In the genomic region with DNA sequence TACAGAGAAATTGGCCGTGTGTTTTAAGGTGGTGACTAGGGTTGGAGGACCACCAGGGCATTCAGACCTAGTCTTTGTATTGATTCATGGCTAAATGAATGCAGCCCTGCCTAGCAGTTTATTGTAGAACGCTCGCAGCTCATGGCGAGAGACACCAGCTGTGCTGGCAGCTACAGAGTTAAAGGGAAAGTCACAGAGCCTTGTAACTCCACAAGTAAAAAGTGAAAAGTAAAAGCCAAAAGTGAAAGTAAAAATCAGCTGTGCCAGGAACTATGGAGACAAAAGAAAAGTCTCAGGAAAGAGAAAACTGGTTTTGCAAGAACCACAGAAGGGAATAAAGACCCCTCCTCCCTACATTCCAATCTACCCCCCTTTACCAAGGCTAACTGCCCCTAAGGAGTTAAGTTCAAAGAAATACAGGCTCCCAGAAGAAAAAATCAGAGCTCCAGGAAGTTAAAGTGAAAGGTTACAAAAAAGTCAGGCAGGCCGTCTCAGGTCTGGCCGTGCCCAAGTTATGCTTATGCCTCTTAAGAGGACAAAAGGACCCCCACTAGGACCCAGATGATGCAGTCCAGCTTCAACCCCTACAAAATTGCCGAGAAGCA, we compare ENCODE assay signal across 8 cellular contexts. TPM values are rescaled to one million over a fixed set of nuclear protein-coding genes. Genes with fewer than 3 reads are reported as not detected.
DNase-seq lines count a peak whose midpoint lies in the region; ATAC-seq, FAIRE-seq and TF ChIP-seq lines count a peak whose summit lies in the region.

No MANE protein-coding gene starts in this region.

- intact Hi-C loops in colonic mucosa (cut with DNase I) = no loop called here
- intact Hi-C loops in HepG2 (cut with micrococcal nuclease; ENCODE audit: unreplicated experiment) = no loop called here
- intact Hi-C loops in posterior cingulate gyrus (cut with DNase I) = no loop called here

- ATAC-seq in HepG2 (peak; percentile 50), thoracic aorta (ENCODE audit: insufficient number of reproducible peaks, low FRiP score, low read depth) (no peak)

- TF ChIP-seq CTCF in colonic mucosa (IDR thresholded peaks at IDR 0.05) (no peak), HepG2 (CRISPR knock-in tag; IDR thresholded peaks at IDR 0.05) (no peak), thoracic aorta (IDR thresholded peaks at IDR 0.05) (no peak)

- no peak for TF ChIP-seq RAD21 in HepG2 (CRISPR knock-in tag; IDR thresholded peaks at IDR 0.05)

- BruUV-seq in HepG2 (replicated peaks; lab: Mats Ljungman, UMichigan) = no TSS peak

- no peaks in the 10 kb centered on the region for H4K20me1 ChIP-seq in HepG2 (ENCODE audit: insufficient read depth, low read length)

- H3K9ac ChIP-seq in colonic mucosa (ENCODE audit: low read depth in 2 of 2, low read length in 2 of 2) = peak overlapping the region; percentile 64 to 68
- peak overlapping the region; percentile 56 for H3K9ac ChIP-seq in HepG2 (ENCODE audit: insufficient read depth, low read depth, low read length)

- H3K79me2 ChIP-seq in HepG2 (ENCODE audit: insufficient read depth, low read length) = no peaks in the 10 kb centered on the region

- H3K4me2 ChIP-seq in HepG2 (ENCODE audit: low read depth, low read length) = peak overlapping the region; percentile 91

- H3K4me1 ChIP-seq in colonic mucosa = no peaks in the 10 kb centered on the region
- H3K4me1 ChIP-seq in HepG2 (ENCODE audit: insufficient read depth, low read length) = peaks cover 27% of the 10 kb centered on the region
- H3K4me1 ChIP-seq in thoracic aorta (ENCODE audit: control insufficient read depth in 1 of 2, low read depth in 2 of 2) = peaks cover 6 to 17% of the 10 kb centered on the region in 2 donors

- H3K27ac ChIP-seq in colonic mucosa (peak overlapping the region; percentile 75), HepG2 (ENCODE audit: extremely low read length, insufficient read depth, low read length) (no peak overlapping the region), thoracic aorta (peak overlapping the region; percentile 68 to 74)

- DNase-seq in SIG-M5 treated with dmso at 0.1 percent for 504 hours (lab: John Stamatoyannopoulos, UW; ENCODE audit: unreplicated experiment) (peak; percentile 43), SIG-M5 (lab: John Stamatoyannopoulos, UW) (no peak), NCI-H69 (lab: John Stamatoyannopoulos, UW) (peak; percentile 8), colonic mucosa (peak; percentile 46), HepG2 (ENCODE audit: low spot score) (peak; percentile 23), thoracic aorta (ENCODE audit: low spot score) (no peak), posterior cingulate gyrus (no peak)
- DNase-seq in NK-92 treated with Interleukin-12 subunit alpha and Interleukin-12 subunit beta, amount 100 ng/mL, for 24 hours (lab: John Stamatoyannopoulos, UW) = no peak

- TF ChIP-seq POLR2A in HepG2 (IDR thresholded peaks at IDR 0.05; ENCODE audit: insufficient read depth in 1 of 2, low read depth in 2 of 2, low read length in 2 of 2) = no peak

- TF ChIP-seq EP300 in HepG2 (IDR thresholded peaks at IDR 0.05; ENCODE audit: low read depth in 2 of 2, low read length in 2 of 2) = no peak
- no peak for TF ChIP-seq EP300 in HepG2 (CRISPR knock-in tag; IDR thresholded peaks at IDR 0.05; ENCODE audit: borderline replicate concordance)

- H2AFZ ChIP-seq in HepG2 (ENCODE audit: low read length) = peak overlapping the region; percentile 93

- FAIRE-seq in HepG2 (lab: Jason Lieb, UNC) = no peak

- H3K36me3 ChIP-seq in colonic mucosa = no peaks in the 10 kb centered on the region
- no peaks in the 10 kb centered on the region for H3K36me3 ChIP-seq in HepG2 (replicated peaks in 1 of 2; ENCODE audit: control insufficient read depth in 1 of 2, insufficient read depth in 2 of 2, low read length in 2 of 2)
- H3K36me3 ChIP-seq in thoracic aorta = no peaks in the 10 kb centered on the region

- POLR2A ChIA-PET in HepG2 (lab: Yijun Ruan, JAX) = interaction anchor here (0.7 to 4.0 kb wide), 4 partner anchors 10 to 421 kb away, joined by 3 to 32 read pairs (median 4); partner anchors contain the start of genes ASXL2, HADHA, HADHB and SELENOI

- CTCF ChIA-PET in HepG2 (lab: Yijun Ruan, JAX; ENCODE audit: low intra/inter-chr PET ratio, low total read pairs) = no interaction called here

- in situ Hi-C loops in HepG2 (cut with HindIII; ENCODE audit: extremely low pct_ligation_motif_present, low pct_unique_long_range_greater_than_20kb) = no loop called here

- 2% methylated on average over 7 of the region's 7 CpGs for WGBS in HepG2 (ENCODE audit: low lambda C conversion rate)

- H3K4me3 ChIP-seq in colonic mucosa = peak overlapping the region; percentile 43
- peak overlapping the region; percentile 65 to 81 (median 73) for H3K4me3 ChIP-seq in HepG2 (replicated peaks in 1 of 3; ENCODE audit: insufficient read depth in 1 of 3, low read depth in 2 of 3, low read length in 3 of 3)
- peak overlapping the region; percentile 82 for H3K4me3 ChIP-seq in thoracic aorta

- no peaks in the 10 kb centered on the region for H3K27me3 ChIP-seq in colonic mucosa
- peaks cover 2 to 38% of the 10 kb centered on the region in 2 experiments; a peak in 4 of 5 replicates for H3K27me3 ChIP-seq in HepG2 (ENCODE audit: control insufficient read depth in 1 of 2, insufficient read depth in 2 of 2, low read length in 2 of 2)
- H3K27me3 ChIP-seq in thoracic aorta (replicated peaks; ENCODE audit: insufficient read depth) = no peaks in the 10 kb centered on the region

- H3K9me3 ChIP-seq in colonic mucosa (no peaks in the 10 kb centered on the region), HepG2 (ENCODE audit: low read length) (no peaks in the 10 kb centered on the region), thoracic aorta (no peaks in the 10 kb centered on the region)

RNA-seq across cellular contexts. Expression of gene SELENOI, which starts 46.4 kb away (rescaled TPM):
- total RNA-seq in colonic mucosa (10 to 100 TPM; 41.5 to 42.2 TPM), HepG2 (2016; rRNA removed; fragmentation: Illumina TruSeq; extraction: Trizol) (60.3 and 66.0 TPM in 2 replicates), thoracic aorta (10 to 100 TPM in 1 of 2 donors, 1 to 10 TPM in 1; 7.0 to 11.8 TPM)
- total RNA-seq in HepG2 (2016; cell fraction: cytosol; rRNA removed; fragmentation: Illumina TruSeq; extraction: Trizol; ENCODE audit: low read depth) = 53.2 and 61.0 TPM in 2 replicates
- total RNA-seq in HepG2 (2016; cell fraction: insoluble cytoplasmic fraction; rRNA removed; fragmentation: Illumina TruSeq; extraction: Trizol) = 59.1 and 65.9 TPM in 2 replicates
- total RNA-seq in HepG2 (2016; cell fraction: membrane; rRNA removed; fragmentation: Illumina TruSeq; extraction: Trizol) = 17.7 and 19.5 TPM in 2 replicates
- 79.5 and 91.4 TPM in 2 replicates for total RNA-seq in HepG2 (2016; cell fraction: nucleus; rRNA removed; fragmentation: Illumina TruSeq; extraction: Trizol)
- 26.2 and 27.7 TPM in 2 replicates for polyA plus RNA-seq in HepG2 (2011; rRNA removed)
- 23.3 and 35.2 TPM in 2 replicates for polyA plus RNA-seq in HepG2 (2011; cell fraction: cytosol; rRNA removed)
- polyA plus RNA-seq in HepG2 (2011; cell fraction: nucleus; rRNA removed) = 15.9 and 18.6 TPM in 2 replicates
- 33.8 and 36.9 TPM in 2 replicates for polyA plus RNA-seq in HepG2 (2012)
- 1.9 and 2.2 TPM in 2 replicates for polyA plus RNA-seq in HepG2 (2016; cell fraction: cytosol; fragmentation: Illumina TruSeq; extraction: Trizol; ENCODE audit: low read depth)
- polyA plus RNA-seq in HepG2 (2016; cell fraction: insoluble cytoplasmic fraction; fragmentation: Illumina TruSeq; extraction: Trizol; ENCODE audit: low read depth) = 20.1 and 21.1 TPM in 2 replicates
- 3.3 and 5.0 TPM in 2 replicates for polyA plus RNA-seq in HepG2 (2016; cell fraction: membrane; fragmentation: Illumina TruSeq; extraction: Trizol; ENCODE audit: low read depth)
- 53.9 and 54.9 TPM in 2 replicates for polyA plus RNA-seq in HepG2 (2016; cell fraction: nucleus; fragmentation: Illumina TruSeq; extraction: Trizol; ENCODE audit: insufficient read depth, low read depth)
- 296 and 353 TPM in 2 replicates for polyA minus RNA-seq in HepG2 (2011; rRNA and poly(A)+ RNA removed; ENCODE audit: low replicate concordance)
- 42.8 and 47.8 TPM in 2 replicates for polyA minus RNA-seq in HepG2 (2011; cell fraction: cytosol; rRNA and poly(A)+ RNA removed)
- polyA minus RNA-seq in HepG2 (2011; cell fraction: nucleus; rRNA and poly(A)+ RNA removed) = 103 and 112 TPM in 2 replicates

RNA-seq across cellular contexts. Expression of gene ADGRF3, which starts 47.0 kb away (rescaled TPM):
- under 1 TPM; 0.16 to 0.20 TPM for total RNA-seq in colonic mucosa
- 0.14 and 0.40 TPM in 2 replicates for total RNA-seq in HepG2 (2016; rRNA removed; fragmentation: Illumina TruSeq; extraction: Trizol)
- not detected in 2 replicates for total RNA-seq in HepG2 (2016; cell fraction: cytosol; rRNA removed; fragmentation: Illumina TruSeq; extraction: Trizol; ENCODE audit: low read depth)
- 0.06 and 0.19 TPM in 2 replicates for total RNA-seq in HepG2 (2016; cell fraction: insoluble cytoplasmic fraction; rRNA removed; fragmentation: Illumina TruSeq; extraction: Trizol)
- 0.17 and 0.34 TPM in 2 replicates for total RNA-seq in HepG2 (2016; cell fraction: membrane; rRNA removed; fragmentation: Illumina TruSeq; extraction: Trizol)
- 0.37 and 0.41 TPM in 2 replicates for total RNA-seq in HepG2 (2016; cell fraction: nucleus; rRNA removed; fragmentation: Illumina TruSeq; extraction: Trizol)
- 1.5 TPM in 2 replicates for polyA plus RNA-seq in HepG2 (2011; rRNA removed)
- polyA plus RNA-seq in HepG2 (2011; cell fraction: cytosol; rRNA removed) = 0.45 and 0.46 TPM in 2 replicates
- polyA plus RNA-seq in HepG2 (2011; cell fraction: nucleus; rRNA removed) = 6.4 and 6.8 TPM in 2 replicates
- polyA plus RNA-seq in HepG2 (2012) = 1.1 and 1.5 TPM in 2 replicates
- not detected in 2 replicates for polyA plus RNA-seq in HepG2 (2016; cell fraction: cytosol; fragmentation: Illumina TruSeq; extraction: Trizol; ENCODE audit: low read depth)
- 0.13 and 0.63 TPM in 2 replicates for polyA plus RNA-seq in HepG2 (2016; cell fraction: insoluble cytoplasmic fraction; fragmentation: Illumina TruSeq; extraction: Trizol; ENCODE audit: low read depth)
- polyA plus RNA-seq in HepG2 (2016; cell fraction: membrane; fragmentation: Illumina TruSeq; extraction: Trizol; ENCODE audit: low read depth) = 0.09 and 0.24 TPM in 2 replicates
- polyA plus RNA-seq in HepG2 (2016; cell fraction: nucleus; fragmentation: Illumina TruSeq; extraction: Trizol; ENCODE audit: insufficient read depth, low read depth) = 0.79 and 0.93 TPM in 2 replicates
- polyA minus RNA-seq in HepG2 (2011; rRNA and poly(A)+ RNA removed; ENCODE audit: low replicate concordance) = 0.98 and 2.5 TPM in 2 replicates
- 0.59 TPM in 1 of 2 replicates, not detected in the other for polyA minus RNA-seq in HepG2 (2011; cell fraction: cytosol; rRNA and poly(A)+ RNA removed)
- 0.90 and 1.4 TPM in 2 replicates for polyA minus RNA-seq in HepG2 (2011; cell fraction: nucleus; rRNA and poly(A)+ RNA removed)
- under 1 TPM in 1 of 2 donors, not detected in 1; 0.68 TPM for total RNA-seq in thoracic aorta

RNA-seq across cellular contexts. Expression of gene HADHB, which starts 54.9 kb away (rescaled TPM):
- total RNA-seq in colonic mucosa (100 to 1,000 TPM; 105 to 160 TPM), HepG2 (2016; rRNA removed; fragmentation: Illumina TruSeq; extraction: Trizol) (238 and 304 TPM in 2 replicates), thoracic aorta (10 to 100 TPM; 50.2 to 56.4 TPM)
- 27.8 and 28.9 TPM in 2 replicates for total RNA-seq in HepG2 (2016; cell fraction: cytosol; rRNA removed; fragmentation: Illumina TruSeq; extraction: Trizol; ENCODE audit: low read depth)
- 239 and 297 TPM in 2 replicates for total RNA-seq in HepG2 (2016; cell fraction: insoluble cytoplasmic fraction; rRNA removed; fragmentation: Illumina TruSeq; extraction: Trizol)
- total RNA-seq in HepG2 (2016; cell fraction: membrane; rRNA removed; fragmentation: Illumina TruSeq; extraction: Trizol) = 45.3 and 49.2 TPM in 2 replicates
- total RNA-seq in HepG2 (2016; cell fraction: nucleus; rRNA removed; fragmentation: Illumina TruSeq; extraction: Trizol) = 107 and 123 TPM in 2 replicates
- polyA plus RNA-seq in HepG2 (2011; rRNA removed) = 97.1 and 112 TPM in 2 replicates
- 101 and 128 TPM in 2 replicates for polyA plus RNA-seq in HepG2 (2011; cell fraction: cytosol; rRNA removed)
- polyA plus RNA-seq in HepG2 (2011; cell fraction: nucleus; rRNA removed) = 35.3 and 43.0 TPM in 2 replicates
- 78.1 and 124 TPM in 2 replicates for polyA plus RNA-seq in HepG2 (2012)
- 19.4 and 19.7 TPM in 2 replicates for polyA plus RNA-seq in HepG2 (2016; cell fraction: cytosol; fragmentation: Illumina TruSeq; extraction: Trizol; ENCODE audit: low read depth)
- 261 and 264 TPM in 2 replicates for polyA plus RNA-seq in HepG2 (2016; cell fraction: insoluble cytoplasmic fraction; fragmentation: Illumina TruSeq; extraction: Trizol; ENCODE audit: low read depth)
- polyA plus RNA-seq in HepG2 (2016; cell fraction: membrane; fragmentation: Illumina TruSeq; extraction: Trizol; ENCODE audit: low read depth) = 31.8 and 34.9 TPM in 2 replicates
- polyA plus RNA-seq in HepG2 (2016; cell fraction: nucleus; fragmentation: Illumina TruSeq; extraction: Trizol; ENCODE audit: insufficient read depth, low read depth) = 130 and 134 TPM in 2 replicates
- polyA minus RNA-seq in HepG2 (2011; rRNA and poly(A)+ RNA removed; ENCODE audit: low replicate concordance) = 138 and 239 TPM in 2 replicates
- 86.5 and 95.1 TPM in 2 replicates for polyA minus RNA-seq in HepG2 (2011; cell fraction: cytosol; rRNA and poly(A)+ RNA removed)
- polyA minus RNA-seq in HepG2 (2011; cell fraction: nucleus; rRNA and poly(A)+ RNA removed) = 71.3 and 79.6 TPM in 2 replicates

RNA-seq across cellular contexts. Expression of gene HADHA, which starts 55.2 kb away (rescaled TPM):
- total RNA-seq in colonic mucosa = 100 to 1,000 TPM; 226 to 266 TPM
- total RNA-seq in HepG2 (2016; rRNA removed; fragmentation: Illumina TruSeq; extraction: Trizol) = 270 and 385 TPM in 2 replicates
- total RNA-seq in HepG2 (2016; cell fraction: cytosol; rRNA removed; fragmentation: Illumina TruSeq; extraction: Trizol; ENCODE audit: low read depth) = 28.5 and 37.3 TPM in 2 replicates
- total RNA-seq in HepG2 (2016; cell fraction: insoluble cytoplasmic fraction; rRNA removed; fragmentation: Illumina TruSeq; extraction: Trizol) = 269 and 366 TPM in 2 replicates
- total RNA-seq in HepG2 (2016; cell fraction: membrane; rRNA removed; fragmentation: Illumina TruSeq; extraction: Trizol) = 91.6 and 115 TPM in 2 replicates
- total RNA-seq in HepG2 (2016; cell fraction: nucleus; rRNA removed; fragmentation: Illumina TruSeq; extraction: Trizol) = 133 TPM in 2 replicates
- polyA plus RNA-seq in HepG2 (2011; rRNA removed) = 101 and 102 TPM in 2 replicates
- 101 and 123 TPM in 2 replicates for polyA plus RNA-seq in HepG2 (2011; cell fraction: cytosol; rRNA removed)
- 35.5 and 47.7 TPM in 2 replicates for polyA plus RNA-seq in HepG2 (2011; cell fraction: nucleus; rRNA removed)
- 178 and 209 TPM in 2 replicates for polyA plus RNA-seq in HepG2 (2012)
- polyA plus RNA-seq in HepG2 (2016; cell fraction: cytosol; fragmentation: Illumina TruSeq; extraction: Trizol; ENCODE audit: low read depth) = 28.3 and 35.5 TPM in 2 replicates
- 311 and 319 TPM in 2 replicates for polyA plus RNA-seq in HepG2 (2016; cell fraction: insoluble cytoplasmic fraction; fragmentation: Illumina TruSeq; extraction: Trizol; ENCODE audit: low read depth)
- 67.7 and 83.6 TPM in 2 replicates for polyA plus RNA-seq in HepG2 (2016; cell fraction: membrane; fragmentation: Illumina TruSeq; extraction: Trizol; ENCODE audit: low read depth)
- polyA plus RNA-seq in HepG2 (2016; cell fraction: nucleus; fragmentation: Illumina TruSeq; extraction: Trizol; ENCODE audit: insufficient read depth, low read depth) = 138 and 139 TPM in 2 replicates
- 135 and 171 TPM in 2 replicates for polyA minus RNA-seq in HepG2 (2011; rRNA and poly(A)+ RNA removed; ENCODE audit: low replicate concordance)
- polyA minus RNA-seq in HepG2 (2011; cell fraction: cytosol; rRNA and poly(A)+ RNA removed) = 120 and 132 TPM in 2 replicates
- 57.7 and 75.8 TPM in 2 replicates for polyA minus RNA-seq in HepG2 (2011; cell fraction: nucleus; rRNA and poly(A)+ RNA removed)
- total RNA-seq in thoracic aorta = 10 to 100 TPM; 85.6 to 88.6 TPM

Comparison
In these comparisons a context has a peak if more than half of its experiments do, and no peak if none do; other contexts are left out.
1. DNase-seq: peak in SIG-M5 treated with dmso at 0.1 percent for 504 hours (single experiment), NCI-H69 (single experiment), colonic mucosa (single experiment) and HepG2 (single experiment); none in SIG-M5 (single experiment), thoracic aorta (single experiment), NK-92 treated with Interleukin-12 subunit alpha and Interleukin-12 subunit beta, amount 100 ng/mL, for 24 hours (single experiment) and posterior cingulate gyrus (0 of 10).
2. Peak in every context shown above with its lines, with median percentiles within 50 percentile points of each other: H3K4me3 ChIP-seq.